Comparison of ENCODE assay signal across 12 cellular contexts in the genomic region with DNA sequence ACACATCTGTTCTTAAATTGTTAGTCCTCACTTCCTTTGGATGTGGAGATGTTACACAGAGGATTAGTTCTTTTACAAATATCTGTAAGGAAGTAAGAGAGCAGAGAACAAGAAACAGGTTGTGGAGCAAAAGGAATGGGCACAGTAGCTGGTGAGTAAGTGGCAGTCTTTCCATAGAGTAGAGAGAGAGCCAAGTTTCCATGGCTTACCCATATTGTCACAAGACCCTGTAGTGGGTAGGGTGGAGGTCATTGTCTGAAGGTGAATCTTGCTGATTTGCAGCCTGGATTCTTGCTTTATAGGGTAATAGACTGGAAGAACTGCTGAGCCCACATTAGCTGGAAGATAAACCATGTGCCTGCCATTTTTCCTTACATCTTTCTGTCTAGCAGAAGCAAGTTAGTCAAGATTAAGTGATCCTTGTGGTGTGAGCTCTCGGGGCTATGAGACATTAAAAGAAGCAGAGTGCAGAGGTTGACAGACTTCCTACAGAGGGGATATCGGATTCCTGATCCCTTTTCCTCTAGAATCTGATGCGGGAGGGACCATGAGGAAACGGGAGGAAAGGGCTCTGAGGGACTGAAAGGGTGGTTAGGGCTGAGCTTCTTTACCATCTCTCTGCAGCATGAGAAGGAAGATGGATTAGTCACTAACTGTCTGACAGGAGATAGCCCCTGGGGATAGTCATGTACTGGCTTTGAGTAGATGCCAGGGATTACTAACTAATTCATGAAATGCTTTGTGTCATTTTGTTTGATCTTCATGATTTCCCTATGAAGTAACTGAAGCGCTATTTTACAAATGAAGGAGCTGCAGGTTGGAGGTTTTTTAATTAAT. TPM values are rescaled to one million over a fixed set of nuclear protein-coding genes. Genes with fewer than 3 reads are reported as not detected.
DNase-seq lines count a peak whose midpoint lies in the region; ATAC-seq and TF ChIP-seq lines count a peak whose summit lies in the region.
"Had no signal": no experiment of that assay in that cellular context is flagged by ENCODE, and none has a peak within 500 bp of the region (broad histone marks: within the 10 kb centered on the region; RNA-seq: fewer than 3 reads in every experiment).

No MANE protein-coding gene starts in this region.

- no peak overlapping the region for H3K4me3 ChIP-seq in AG09309 (ENCODE audit: control insufficient read depth, low read depth, low read length)
- H3K4me3 ChIP-seq: gastroesophageal sphincter had no signal

- ATAC-seq in GM18870 (IDR thresholded peaks at IDR 0.05; ENCODE audit: unreplicated experiment) (no peak), GM18502 (IDR thresholded peaks at IDR 0.05; ENCODE audit: poor library complexity, unreplicated experiment) (no peak), GM19023 (IDR thresholded peaks at IDR 0.05; ENCODE audit: unreplicated experiment) (no peak)
- ATAC-seq: gastroesophageal sphincter had no signal

- TF ChIP-seq CTCF in AG09309 (IDR thresholded peaks at IDR 0.05; ENCODE audit: control insufficient read depth, insufficient read depth, low read depth, low read length, missing control alignments): no peak

- DNase-seq in AG09309 (ENCODE audit: low read depth) (peak; percentile 45), HPDE6-E6E7 (ENCODE audit: extremely low spot score) (peak; percentile 88), amniotic epithelial cell (ENCODE audit: low read depth) (peak; percentile 64), kidney glomerular epithelial cell (lab: John Stamatoyannopoulos, UW) (peak; percentile 44), SK-N-DZ (ENCODE audit: low spot score) (no peak)
- DNase-seq: DMS79 treated with DMSO at 0.1 percent for 48 hours, NCI-H526 had no signal

RNA-seq across cellular contexts. Expression of a gene that starts 44.0 kb away (rescaled TPM):
- polyA plus RNA-seq in SK-N-DZ (2014; cell fraction: cytosol; rRNA removed): 0.02 and 0.21 TPM in 2 replicates
- polyA plus RNA-seq in SK-N-DZ (2014; cell fraction: nucleus; rRNA removed): 0.18 TPM in 1 of 2 replicates, not detected in the other
- polyA plus RNA-seq: urinary bladder had no signal
